24 cellular contexts compared by ENCODE assay signal in the genomic region with DNA sequence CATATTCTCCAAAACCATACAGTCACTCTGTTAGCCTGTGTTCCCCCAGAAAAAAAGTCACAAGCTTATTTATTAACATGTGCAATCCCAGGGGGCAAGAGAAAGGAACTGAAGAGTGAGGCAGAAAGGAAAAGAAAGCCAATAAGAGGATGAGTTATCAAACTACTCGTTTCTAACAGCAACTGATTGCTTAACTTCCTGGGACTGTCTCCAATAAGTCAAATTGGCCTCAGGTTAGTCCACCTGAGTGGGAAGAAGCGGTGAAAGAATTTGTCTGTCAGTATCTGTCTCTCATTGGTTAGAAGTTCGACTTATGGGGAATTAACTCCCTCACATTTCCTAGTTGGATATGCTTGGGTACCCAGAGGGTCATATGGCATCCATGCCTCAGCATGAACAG. TPM values are rescaled to one million over a fixed set of nuclear protein-coding genes. Genes with fewer than 3 reads are reported as not detected.
"Had no signal": no experiment of that assay in that cellular context is flagged by ENCODE, and none has a peak within 500 bp of the region (broad histone marks: within the 10 kb centered on the region; RNA-seq: fewer than 3 reads in every experiment).

No MANE protein-coding gene starts in this region.

- H3K9ac ChIP-seq: KMS-11 had no signal

- ATAC-seq: K562 had no signal

- FAIRE-seq: K562, RCC 7860 had no signal

- H3K4me3 ChIP-seq: K562, SJSA1, SK-N-MC had no signal

- H3K4me1 ChIP-seq: SJSA1 had no signal

- H3K27me3 ChIP-seq: SJSA1 had no signal

- H3K9me3 ChIP-seq: SJSA1 had no signal

- H3K36me3 ChIP-seq: SJSA1 had no signal

- DNase-seq: Kasumi-1, NCI-H1092, NCI-H1436, NCI-H187, NCI-H2029, NCI-H2081 treated with DMSO at 0.1 percent for 48 hours, NCI-H2171, NCI-H226, NCI-H446, NCI-H510A, NCI-H524 treated with DMSO at 0.1 percent for 48 hours, NCI-H69, NCI-H774, Right ventricle myocardium superior, RPMI8226, SIG-M5 had no signal

- H3K27ac ChIP-seq: KMS-11, SJSA1, SK-N-MC had no signal

- H3K4me2 ChIP-seq: KMS-11 had no signal

RNA-seq across cellular contexts. Expression of a gene that starts 14.1 kb away (rescaled TPM):
- total RNA-seq: HT1080, M059J, Right ventricle myocardium superior, SJSA1 had no signal
- polyA plus RNA-seq: IgD-negative memory B cell, K562 had no signal
